In genomic region chrX:103845165-103845653, GRCh38 we compare ENCODE assay signal across 8 cellular contexts. TPM values are rescaled to one million over a fixed set of nuclear protein-coding genes. Genes with fewer than 3 reads are reported as not detected.
A peak's percentile ranks its signal among the peaks of the same experiment; 100 is the strongest.
DNase-seq lines count a peak whose midpoint lies in the region; ATAC-seq and TF ChIP-seq lines count a peak whose summit lies in the region.

No MANE protein-coding gene starts in this region.

- no peaks in the 10 kb centered on the region for H3K9me3 Mint-ChIP-seq in activated naive CD8-positive, alpha-beta T cell treated with anti-CD3 and anti-CD28 coated beads for 36 hours

- no peak overlapping the region for H3K4me3 ChIP-seq in cardiac muscle cell

- H3K27ac ChIP-seq in cardiac muscle cell = no peak overlapping the region

- no peaks in the 10 kb centered on the region for H3K9me3 ChIP-seq in cardiac muscle cell (ENCODE audit: low read depth)

- peaks cover 2% of the 10 kb centered on the region for H3K4me1 Mint-ChIP-seq in activated naive CD8-positive, alpha-beta T cell treated with anti-CD3 and anti-CD28 coated beads for 36 hours

- no peak overlapping the region for H3K4me3 Mint-ChIP-seq in activated naive CD8-positive, alpha-beta T cell treated with anti-CD3 and anti-CD28 coated beads for 36 hours

- TF ChIP-seq CTCF in cardiac muscle cell (IDR thresholded peaks at IDR 0.05; ENCODE audit: low read depth, low read length) = peak; percentile 54

- ATAC-seq in GM21367 (IDR thresholded peaks at IDR 0.05; ENCODE audit: unreplicated experiment) = peak; percentile 84
- peak; percentile 57 for ATAC-seq in HG03565 (IDR thresholded peaks at IDR 0.05; ENCODE audit: unreplicated experiment)

- no peak overlapping the region for H3K27ac Mint-ChIP-seq in activated naive CD8-positive, alpha-beta T cell treated with anti-CD3 and anti-CD28 coated beads for 36 hours

- H3K36me3 ChIP-seq in cardiac muscle cell = no peaks in the 10 kb centered on the region

- H3K36me3 Mint-ChIP-seq in activated naive CD8-positive, alpha-beta T cell treated with anti-CD3 and anti-CD28 coated beads for 36 hours = no peaks in the 10 kb centered on the region

- H3K4me1 ChIP-seq in cardiac muscle cell (ENCODE audit: low read depth) = no peaks in the 10 kb centered on the region

- peaks cover 3% of the 10 kb centered on the region for H3K27me3 Mint-ChIP-seq in activated naive CD8-positive, alpha-beta T cell treated with anti-CD3 and anti-CD28 coated beads for 36 hours

- no peaks in the 10 kb centered on the region for H3K27me3 ChIP-seq in cardiac muscle cell

- DNase-seq in DMS79 treated with DMSO at 0.1 percent for 48 hours (lab: John Stamatoyannopoulos, UW) = peak; percentile 2
- peak; percentile 53 for DNase-seq in RPMI8226
- peak; percentile 21 for DNase-seq in activated naive CD8-positive, alpha-beta T cell treated with anti-CD3 and anti-CD28 coated beads for 36 hours
- peak; percentile 71 to 90 for DNase-seq in cardiac muscle cell (ENCODE audit: low read depth in 1 of 2, low spot score in 1 of 2)
- peak; percentile 30 for DNase-seq in putamen (ENCODE audit: low spot score)
- no peak for DNase-seq in cortex of kidney (lab: John Stamatoyannopoulos, UW)

RNA-seq across cellular contexts. Expression of gene RAB9B, which starts 13.2 kb away (rescaled TPM):
- under 1 TPM; 0.34 to 0.60 TPM for total RNA-seq in activated naive CD8-positive, alpha-beta T cell treated with anti-CD3 and anti-CD28 coated beads for 36 hours
- total RNA-seq in cardiac muscle cell = 3.4 and 5.8 TPM in 2 replicates
- polyA plus RNA-seq in cardiac muscle cell = 3.3 and 6.6 TPM in 2 replicates
